ENCODE assay signal across 9 cellular contexts in the genomic region with DNA sequence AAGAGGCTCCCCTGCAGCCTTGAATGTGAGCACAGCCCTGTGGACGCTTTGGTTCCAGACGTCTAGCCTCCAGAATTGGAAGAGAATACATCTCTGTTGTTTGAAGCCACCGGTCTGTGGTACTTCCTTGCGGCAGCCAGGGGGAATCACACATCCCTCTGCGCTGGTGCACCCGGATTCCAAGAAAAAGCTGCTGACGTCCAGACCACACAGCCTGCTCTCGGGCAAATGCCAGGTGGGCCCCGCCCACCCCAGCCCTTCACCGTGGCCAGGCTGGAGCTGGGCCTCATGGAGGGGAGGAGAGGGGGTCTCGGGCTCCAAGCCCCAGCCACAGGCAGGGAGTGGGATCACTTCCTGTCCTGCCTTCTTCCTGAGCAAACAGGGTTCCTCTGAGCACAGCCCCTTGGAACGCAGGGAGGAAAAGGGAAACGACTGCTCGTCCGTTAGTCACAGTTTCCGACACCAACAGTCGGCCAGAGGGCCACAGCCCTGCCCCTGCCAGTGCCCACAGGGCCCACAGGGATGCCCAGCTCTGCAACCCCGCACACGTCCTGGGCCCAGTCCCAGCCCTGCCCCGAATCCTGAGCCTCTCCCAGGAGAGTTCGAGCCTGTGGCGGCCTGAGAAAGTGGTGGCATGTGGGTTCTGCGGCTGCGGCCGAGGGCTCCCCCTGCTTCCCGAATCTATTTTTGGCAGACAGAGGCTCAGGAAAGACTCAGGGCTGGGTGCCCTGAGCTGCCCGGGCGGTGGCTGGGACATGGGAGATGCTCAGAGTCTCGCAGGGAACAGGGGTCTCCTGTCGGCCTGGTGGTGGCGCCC.
DNase-seq lines count a peak whose midpoint lies in the region; ATAC-seq, FAIRE-seq and TF ChIP-seq lines count a peak whose summit lies in the region.
"Had no signal": no experiment of that assay in that cellular context is flagged by ENCODE, and none has a peak within 500 bp of the region (broad histone marks: within the 10 kb centered on the region; RNA-seq: fewer than 3 reads in every experiment).

No MANE protein-coding gene starts in this region.

- WGBS in mammary epithelial cell (ENCODE audit: low coverage, missing lambda C conversion rate): 8% methylated on average over 19 of the region's 31 CpGs

- peak; percentile 85 for DNase-seq in HTR-8/SVneo (ENCODE audit: insufficient read length, low spot score)
- DNase-seq in mammary epithelial cell: peak; percentile 52
- peak; percentile 71 to 89 for DNase-seq in left lung
- DNase-seq in substantia nigra (lab: John Stamatoyannopoulos, UW): peak in 31 of 49 donors; percentile 16 to 68 (median 46)
- DNase-seq in central memory CD4-positive, alpha-beta T cell: no peak
- no peak for DNase-seq in GM19238 (ENCODE audit: insufficient read length, low spot score)
- DNase-seq in activated naive CD4-positive, alpha-beta T cell treated with anti-CD3 and anti-CD28 coated beads, Interleukin-2, amount 50 U/mL, for 16 hours: no peak
- DNase-seq in NCI-H1105 (lab: John Stamatoyannopoulos, UW): no peak
- DNase-seq: cerebellar nuclear complex had no signal

- no peaks in the 10 kb centered on the region for H4K20me1 ChIP-seq in mammary epithelial cell (ENCODE audit: insufficient read depth, low read length)

- peak overlapping the region; percentile 21 for H3K27ac ChIP-seq in mammary epithelial cell (ENCODE audit: insufficient read depth, low read depth, low read length)
- peak overlapping the region; percentile 84 to 89 for H3K27ac ChIP-seq in left lung
- H3K27ac ChIP-seq in substantia nigra (ENCODE audit: low read depth, low read length, poor library complexity, severe bottlenecking): peak overlapping the region; percentile 59

- H2AFZ ChIP-seq in mammary epithelial cell (ENCODE audit: low read depth, low read length): no peak overlapping the region

- H3K4me2 ChIP-seq in mammary epithelial cell (ENCODE audit: insufficient read depth, low read depth, low read length): peak overlapping the region; percentile 37

- no TSS peak for BruUV-seq in mammary epithelial cell (replicated peaks; lab: Mats Ljungman, UMichigan)

- H3K36me3 ChIP-seq in mammary epithelial cell (ENCODE audit: insufficient read depth, low read length) (peaks cover 3% of the 10 kb centered on the region), left lung (peaks cover 0 to 76% of the 10 kb centered on the region in 2 donors)

- CTCF ChIA-PET in mammary epithelial cell (lab: Charles Lee; ENCODE audit: low non-redundant PET): interaction anchor here (0.6 kb wide), 1 partner anchor 377 kb away, joined by 3 read pairs; no protein-coding TSS in a partner anchor

- H3K4me3 ChIP-seq in mammary epithelial cell (replicated peaks in 1 of 3; ENCODE audit: insufficient read depth in 1 of 3, low read depth in 2 of 3, low read length in 3 of 3): no peak overlapping the region
- H3K4me3 ChIP-seq in left lung: peak overlapping the region in 1 of 2 donors; percentile 13

- H3K4me1 ChIP-seq in mammary epithelial cell (ENCODE audit: insufficient read depth, low read length): peaks cover 44% of the 10 kb centered on the region
- H3K4me1 ChIP-seq in left lung: peaks cover 33 to 59% of the 10 kb centered on the region in 2 donors

- H3K79me2 ChIP-seq in mammary epithelial cell (ENCODE audit: insufficient read depth, low read length): peaks cover 8% of the 10 kb centered on the region

- no peaks in the 10 kb centered on the region for H3K9me3 ChIP-seq in mammary epithelial cell (replicated peaks; ENCODE audit: insufficient read depth, low read length)
- no peaks in the 10 kb centered on the region for H3K9me3 ChIP-seq in left lung

- H3K27me3 ChIP-seq in mammary epithelial cell (ENCODE audit: insufficient read depth, low read length) (no peaks in the 10 kb centered on the region), left lung (no peaks in the 10 kb centered on the region)

- TF ChIP-seq CTCF in mammary epithelial cell (conservative IDR thresholded peaks at IDR 0.05 in 1 of 2, IDR thresholded peaks at IDR 0.05 in 1 of 2; ENCODE audit: extremely low read depth in 1 of 2, insufficient read depth in 1 of 2, low read depth in 1 of 2, low read length in 2 of 2) (peak; percentile 39 to 40), left lung (IDR thresholded peaks at IDR 0.05) (peak; percentile 20 to 42)

- in situ Hi-C loops in mammary epithelial cell (cut with MboI; ENCODE audit: low sequenced_read_pairs in 2 of 2): no loop called here

- dilution Hi-C loops in mammary epithelial cell (cut with HindIII; ENCODE audit: low sequenced_read_pairs): no loop called here

- H3K9ac ChIP-seq in mammary epithelial cell (ENCODE audit: insufficient read depth, low read length): no peak overlapping the region

- intact Hi-C loops in mammary epithelial cell (cut with micrococcal nuclease) (loop anchor here (10.0 kb wide), 1 partner anchor 185 kb away; the partner anchor contains the start of gene NCOR2), left lung (cut with DNase I) (no loop called here)

- FAIRE-seq in HTR-8/SVneo (lab: Jason Lieb, UNC): peak; percentile 58

- ATAC-seq in left lung: peak; percentile 43

Comparison
In these comparisons a context has a peak if more than half of its experiments do, and no peak if none do; other contexts are left out.
1. DNase-seq: peak in HTR-8/SVneo (single experiment), mammary epithelial cell (single experiment), left lung (2 of 2) and substantia nigra (31 of 49); none in central memory CD4-positive, alpha-beta T cell (single experiment), GM19238 (single experiment), activated naive CD4-positive, alpha-beta T cell treated with anti-CD3 and anti-CD28 coated beads, Interleukin-2, amount 50 U/mL, for 16 hours (single experiment) and NCI-H1105 (single experiment).
2. H3K27ac ChIP-seq: peak in every context shown above with its lines; median percentile 86 in left lung; 59 in substantia nigra; 21 in mammary epithelial cell.